ENCODE assay signal across 8 cellular contexts in the genomic region with DNA sequence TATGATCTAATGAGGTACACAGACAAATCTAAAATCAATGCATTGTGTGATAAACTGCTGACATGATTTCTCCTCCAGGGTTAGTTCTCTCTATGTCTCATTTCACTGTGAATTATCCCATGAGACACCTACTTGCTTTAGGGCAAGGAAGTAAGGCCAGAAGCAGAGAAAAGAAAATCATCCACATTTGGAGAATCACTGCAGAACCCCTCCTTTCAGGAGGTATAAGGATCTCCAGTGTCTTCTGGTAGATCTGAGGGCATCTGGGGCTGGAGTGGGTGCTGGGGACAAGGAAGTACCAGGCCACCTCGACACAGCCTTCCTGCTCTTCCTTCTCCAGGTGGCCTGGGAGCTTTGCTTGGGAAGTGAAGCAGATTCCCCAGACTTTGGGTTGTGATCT. TPM values are rescaled to one million over a fixed set of nuclear protein-coding genes. Genes with fewer than 3 reads are reported as not detected.
DNase-seq lines count a peak whose midpoint lies in the region; ATAC-seq and TF ChIP-seq lines count a peak whose summit lies in the region.

No MANE protein-coding gene starts in this region.

- H3K27me3 Mint-ChIP-seq in IgD-negative memory B cell (no peaks in the 10 kb centered on the region), brain (peaks cover 10% of the 10 kb centered on the region), Caco-2 (ENCODE audit: insufficient read depth, unreplicated experiment) (no peaks in the 10 kb centered on the region)

- H3K27ac ChIP-seq in left lung (peak overlapping the region; percentile 65 to 78), subcutaneous abdominal adipose tissue (ENCODE audit: low read depth, low read length) (peak overlapping the region; percentile 94), ovary (peak overlapping the region in 1 of 2 donors; percentile 53)

- peaks cover 5 to 13% (median 9%) of the 10 kb centered on the region in 3 donors for H3K4me1 Mint-ChIP-seq in IgD-negative memory B cell
- H3K4me1 Mint-ChIP-seq in brain = peaks cover 42% of the 10 kb centered on the region
- peaks cover 16% of the 10 kb centered on the region for H3K4me1 Mint-ChIP-seq in Caco-2 (ENCODE audit: low read depth, unreplicated experiment)

- no peak for TF ChIP-seq EP300 in ovary (IDR thresholded peaks at IDR 0.05)

- H3K4me1 ChIP-seq in left lung = peaks cover 29 to 35% of the 10 kb centered on the region in 2 donors
- H3K4me1 ChIP-seq in subcutaneous abdominal adipose tissue (ENCODE audit: control insufficient read depth in 5 of 5, insufficient read depth in 5 of 5, low read length in 5 of 5) = peaks cover 18 to 36% (median 31%) of the 10 kb centered on the region in 5 donors
- peaks cover 29% of the 10 kb centered on the region for H3K4me1 ChIP-seq in Caco-2
- peaks cover 7% of the 10 kb centered on the region for H3K4me1 ChIP-seq in ovary (ENCODE audit: insufficient read depth)

- no peak overlapping the region for H3K4me3 Mint-ChIP-seq in IgD-negative memory B cell
- peak overlapping the region in 2 of 5 experiments; percentile 59 to 63 for H3K4me3 Mint-ChIP-seq in brain
- H3K4me3 Mint-ChIP-seq in Caco-2 (ENCODE audit: unreplicated experiment) = no peak overlapping the region

- TF ChIP-seq POLR2A in ovary (IDR thresholded peaks at IDR 0.05) = no peak

- DNase-seq in left lung (no peak), Caco-2 (no peak), ovary (no peak)

- intact Hi-C loops in left lung (cut with DNase I) (loop anchor here in 1 of 2 donors (5.0 kb wide), 1 partner anchor 56 kb away; no protein-coding TSS in a partner anchor), Caco-2 (cut with micrococcal nuclease; ENCODE audit: unreplicated experiment) (loop anchor here (1.0 kb wide), 5 partner anchors 54 to 217 kb away; no protein-coding TSS in a partner anchor), ovary (cut with DNase I) (loop anchor here (2.0 to 5.0 kb wide), 5 partner anchors 51 to 346 kb away; no protein-coding TSS in a partner anchor)

- H3K36me3 Mint-ChIP-seq in IgD-negative memory B cell (no peaks in the 10 kb centered on the region), brain (no peaks in the 10 kb centered on the region), Caco-2 (ENCODE audit: insufficient read depth, unreplicated experiment) (no peaks in the 10 kb centered on the region)

- H3K27ac Mint-ChIP-seq in IgD-negative memory B cell (peak overlapping the region in 2 of 3 donors; percentile 48), brain (peak overlapping the region in 4 of 5 experiments; percentile 43 to 95 (median 87)), Caco-2 (ENCODE audit: unreplicated experiment) (no peak overlapping the region)

- peak overlapping the region in 4 of 5 donors; percentile 4 to 65 (median 30) for H3K9ac ChIP-seq in subcutaneous abdominal adipose tissue (ENCODE audit: low read length in 5 of 5)

- TF ChIP-seq CTCF in brain (conservative IDR thresholded peaks at IDR 0.05) (no peak), left lung (IDR thresholded peaks at IDR 0.05) (no peak), Caco-2 (IDR thresholded peaks at IDR 0.05; ENCODE audit: insufficient read depth in 1 of 2, low read depth in 1 of 2, low read length in 1 of 2, severe bottlenecking in 1 of 2, unreplicated experiment in 1 of 2) (no peak), ovary (IDR thresholded peaks at IDR 0.05) (no peak)

- no TSS peak for BruUV-seq in Caco-2 (replicated peaks; lab: Mats Ljungman, UMichigan)

- ATAC-seq in left lung = peak; percentile 7
- ATAC-seq in HG02970 (IDR thresholded peaks at IDR 0.05; ENCODE audit: low FRiP score, unreplicated experiment) = no peak
- ATAC-seq in GM19324 (IDR thresholded peaks at IDR 0.05; ENCODE audit: low FRiP score, unreplicated experiment) = no peak

- H3K4me3 ChIP-seq in left lung (no peak overlapping the region), subcutaneous abdominal adipose tissue (ENCODE audit: low read depth in 1 of 5, low read length in 5 of 5) (peak overlapping the region in 3 of 5 donors; percentile 5 to 33 (median 29)), Caco-2 (ENCODE audit: low read depth, low read length) (no peak overlapping the region), ovary (no peak overlapping the region)

- H3K9me3 ChIP-seq in left lung = no peaks in the 10 kb centered on the region
- H3K9me3 ChIP-seq in subcutaneous abdominal adipose tissue (ENCODE audit: control insufficient read depth in 5 of 5, low read length in 5 of 5) = no peaks in the 10 kb centered on the region
- no peaks in the 10 kb centered on the region for H3K9me3 ChIP-seq in Caco-2
- H3K9me3 ChIP-seq in ovary = no peaks in the 10 kb centered on the region

- H3K27me3 ChIP-seq in left lung = no peaks in the 10 kb centered on the region
- no peaks in the 10 kb centered on the region for H3K27me3 ChIP-seq in subcutaneous abdominal adipose tissue (ENCODE audit: control insufficient read depth in 5 of 5, insufficient read depth in 4 of 5, low read length in 5 of 5)
- H3K27me3 ChIP-seq in Caco-2 (replicated peaks; ENCODE audit: control insufficient read depth, insufficient read depth, low read length) = no peaks in the 10 kb centered on the region
- H3K27me3 ChIP-seq in ovary = no peaks in the 10 kb centered on the region

- no peaks in the 10 kb centered on the region for H3K36me3 ChIP-seq in left lung
- no peaks in the 10 kb centered on the region for H3K36me3 ChIP-seq in subcutaneous abdominal adipose tissue (ENCODE audit: control insufficient read depth in 5 of 5, insufficient read depth in 5 of 5, low read length in 5 of 5)
- no peaks in the 10 kb centered on the region for H3K36me3 ChIP-seq in Caco-2 (ENCODE audit: control insufficient read depth, insufficient read depth, low read length)
- H3K36me3 ChIP-seq in ovary = no peaks in the 10 kb centered on the region

- H3K9me3 Mint-ChIP-seq in IgD-negative memory B cell (no peaks in the 10 kb centered on the region), brain (no peaks in the 10 kb centered on the region), Caco-2 (ENCODE audit: unreplicated experiment) (no peaks in the 10 kb centered on the region)

- CTCF ChIA-PET in Caco-2 (lab: Charles Lee) = interaction anchor here (0.6 to 4.0 kb wide), 18 partner anchors 13 to 217 kb away, joined by 3 to 54 read pairs (median 5); a partner anchor contains a TSS

- WGBS in ovary, 3 donors = 35 to 52% (median 36%) methylated on average over 1 of the region's 1 CpG

- POLR2A ChIA-PET in Caco-2 (lab: Charles Lee) = interaction anchor here (0.7 kb wide), 1 partner anchor 54 kb away, joined by 4 read pairs; no protein-coding TSS in a partner anchor

RNA-seq across cellular contexts. Expression of a gene that starts 12.3 kb away (rescaled TPM):
- 7.2 TPM for polyA plus RNA-seq in IgD-negative memory B cell
- 49.5 TPM for polyA plus RNA-seq in brain (ENCODE audit: insufficient read depth, low read depth, low replicate concordance)
- total RNA-seq in left lung = 10 to 100 TPM; 28.9 to 36.6 TPM
- total RNA-seq in Caco-2 (2022) = 78.0 and 78.8 TPM in 2 replicates
- total RNA-seq in ovary = 10 to 100 TPM in 6 of 7 donors, 1 to 10 TPM in 1; 9.8 to 25.0 (median 16.7) TPM
- 10 to 100 TPM; 12.6 to 42.9 TPM for polyA plus RNA-seq in ovary

RNA-seq across cellular contexts. Expression of a gene that starts 24.3 kb away (rescaled TPM):
- polyA plus RNA-seq in IgD-negative memory B cell (not detected), brain (ENCODE audit: insufficient read depth, low read depth, low replicate concordance) (1.8 TPM), ovary (10 to 100 TPM in 1 of 2 donors, 1 to 10 TPM in 1; 1.7 to 12.6 TPM)
- total RNA-seq in left lung (10 to 100 TPM; 26.6 to 29.0 TPM), Caco-2 (2022) (1.2 and 1.8 TPM in 2 replicates), ovary (1 to 10 TPM in 4 of 7 donors, under 1 TPM in 3; 0.24 to 7.6 (median 4.6) TPM)

Comparison
In these comparisons a context has a peak if more than half of its experiments do, and no peak if none do; other contexts are left out.
1. H3K4me3 ChIP-seq: peak in subcutaneous abdominal adipose tissue (3 of 5); none in left lung (0 of 2), Caco-2 (single experiment) and ovary (single experiment).